Comparison of ENCODE assay signal across 21 cellular contexts in the genomic region with DNA sequence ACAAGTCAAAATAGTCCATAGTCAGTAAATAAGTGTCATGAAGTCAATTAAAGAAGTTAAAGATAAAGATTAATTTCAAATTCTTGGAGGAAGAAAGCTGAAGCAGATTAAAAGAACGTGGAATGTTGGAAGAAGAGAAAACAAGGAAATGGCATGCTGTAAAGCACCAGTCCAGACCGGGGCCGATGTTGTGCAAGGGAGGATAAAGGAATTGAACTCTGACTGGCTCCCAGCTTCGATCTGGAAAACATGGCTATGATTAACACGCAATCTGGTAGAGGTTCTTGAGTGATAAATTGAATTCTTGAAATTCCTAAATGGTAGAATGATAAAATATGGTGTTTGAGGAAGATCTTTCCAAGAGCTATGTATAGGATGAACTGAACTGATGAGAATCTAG.
DNase-seq lines count a peak whose midpoint lies in the region; FAIRE-seq and TF ChIP-seq lines count a peak whose summit lies in the region.
"Had no signal": no experiment of that assay in that cellular context is flagged by ENCODE, and none has a peak within 500 bp of the region (broad histone marks: within the 10 kb centered on the region; RNA-seq: fewer than 3 reads in every experiment).

No MANE protein-coding gene starts in this region.

- no peaks in the 10 kb centered on the region for H3K36me3 Mint-ChIP-seq in astrocyte (ENCODE audit: low read depth, unreplicated experiment)

- no peaks in the 10 kb centered on the region for H3K9me2 ChIP-seq in hepatocyte (replicated peaks; ENCODE audit: insufficient read depth)

- H3K9ac ChIP-seq in astrocyte (ENCODE audit: low read length), result no peak overlapping the region

- H3K79me2 ChIP-seq in astrocyte (ENCODE audit: insufficient read depth, low read length) (peaks cover 16% of the 10 kb centered on the region), hepatocyte (peaks cover 3% of the 10 kb centered on the region)

- H3K27me3 Mint-ChIP-seq in astrocyte (ENCODE audit: low read depth, unreplicated experiment), result no peaks in the 10 kb centered on the region

- no peaks in the 10 kb centered on the region for H3K9me3 ChIP-seq in astrocyte (ENCODE audit: insufficient read depth, low read depth, low read length)
- no peaks in the 10 kb centered on the region for H3K9me3 ChIP-seq in hepatocyte (ENCODE audit: low read depth)
- H3K9me3 ChIP-seq: heart left ventricle, Peyer's patch, thoracic aorta had no signal

- H3K27ac Mint-ChIP-seq in astrocyte (ENCODE audit: unreplicated experiment), result no peak overlapping the region
- H3K27ac Mint-ChIP-seq: activated CD8-positive, alpha-beta T cell treated with anti-CD3 and anti-CD28 coated beads, Interleukin-2, amount 10 ng/mL, durations not matched to agents 7 days and 5 days; activated naive CD8-positive, alpha-beta T cell treated with anti-CD3 and anti-CD28 coated beads, Interleukin-2, amount 50 U/mL, for 24 hours; activated T-cell treated with anti-CD3 and anti-CD28 coated beads, Interleukin-2, amount 50 U/mL, for 72 hours had no signal

- H3K4me3 ChIP-seq in astrocyte (ENCODE audit: insufficient read depth, low read depth, low read length) (no peak overlapping the region), hepatocyte (no peak overlapping the region), skeletal muscle cell (ENCODE audit: low read depth, low read length) (no peak overlapping the region)
- H3K4me3 ChIP-seq: heart left ventricle, Peyer's patch, skin epidermis, thoracic aorta had no signal

- H3K4me1 ChIP-seq in astrocyte (ENCODE audit: insufficient read depth, low read length) (peaks cover 3% of the 10 kb centered on the region), hepatocyte (ENCODE audit: insufficient read depth) (peaks cover 7% of the 10 kb centered on the region)
- H3K4me1 ChIP-seq: Peyer's patch had no signal

- H2AFZ ChIP-seq in astrocyte (ENCODE audit: low read depth, low read length) (no peak overlapping the region), hepatocyte (no peak overlapping the region)

- H3K27me3 ChIP-seq in astrocyte (ENCODE audit: insufficient read depth, low read length) (no peaks in the 10 kb centered on the region), hepatocyte (no peaks in the 10 kb centered on the region)
- H3K27me3 ChIP-seq: heart left ventricle, Peyer's patch had no signal

- no peak for FAIRE-seq in astrocyte (lab: Jason Lieb, UNC)
- FAIRE-seq: endometrium had no signal

- TF ChIP-seq CTCF in astrocyte (IDR thresholded peaks at IDR 0.05; ENCODE audit: insufficient read depth, low read depth, low read length), result no peak
- no peak for TF ChIP-seq CTCF in hepatocyte (IDR thresholded peaks at IDR 0.05; ENCODE audit: poor library complexity)

- H3K27ac ChIP-seq in astrocyte (ENCODE audit: low read depth, low read length) (no peak overlapping the region), hepatocyte (no peak overlapping the region)
- H3K27ac ChIP-seq: Peyer's patch, thoracic aorta had no signal

- H3K36me3 ChIP-seq in astrocyte (ENCODE audit: insufficient read depth, low read length) (no peaks in the 10 kb centered on the region), hepatocyte (replicated peaks; ENCODE audit: insufficient read depth, low read depth) (no peaks in the 10 kb centered on the region)
- H3K36me3 ChIP-seq: heart left ventricle, Peyer's patch, thoracic aorta had no signal

- DNase-seq in GM04503 (ENCODE audit: low read depth) (peak; percentile 68), astrocyte (ENCODE audit: low read depth) (peak; percentile 85), hepatocyte (ENCODE audit: low spot score) (peak; percentile 31), skeletal muscle cell (ENCODE audit: low read depth) (peak; percentile 16), NCI-H1105 treated with DMSO at 0.1 percent for 48 hours (lab: John Stamatoyannopoulos, UW) (no peak), NCI-H524 (lab: John Stamatoyannopoulos, UW) (no peak)
- DNase-seq in activated CD4-positive, alpha-beta T cell treated with anti-CD3 and anti-CD28 coated beads, Interleukin-2, amount 50 U/mL, for 48 hours, result no peak
- DNase-seq: activated CD8-positive, alpha-beta T cell treated with anti-CD3 and anti-CD28 coated beads, Interleukin-2, amount 10 ng/mL, durations not matched to agents 7 days and 5 days; activated naive CD8-positive, alpha-beta T cell treated with anti-CD3 and anti-CD28 coated beads, Interleukin-2, amount 50 U/mL, for 24 hours; activated T-cell treated with anti-CD3 and anti-CD28 coated beads, Interleukin-2, amount 50 U/mL, for 72 hours; DMS79 treated with DMSO at 0.1 percent for 48 hours; heart left ventricle; islet precursor cell; MV-4-11; NCI-H2107; nucleus accumbens; Peyer's patch; SW 1271 had no signal

- H4K20me1 ChIP-seq in astrocyte (ENCODE audit: insufficient read depth, low read length) (peaks cover 24% of the 10 kb centered on the region), hepatocyte (ENCODE audit: insufficient read depth, poor library complexity, severe bottlenecking) (no peaks in the 10 kb centered on the region)

- H3K9me3 Mint-ChIP-seq in astrocyte (ENCODE audit: unreplicated experiment), result no peaks in the 10 kb centered on the region
- H3K9me3 Mint-ChIP-seq: activated naive CD8-positive, alpha-beta T cell treated with anti-CD3 and anti-CD28 coated beads, Interleukin-2, amount 50 U/mL, for 24 hours; activated T-cell treated with anti-CD3 and anti-CD28 coated beads, Interleukin-2, amount 50 U/mL, for 72 hours had no signal

- peaks cover 13% of the 10 kb centered on the region for H3K4me1 Mint-ChIP-seq in astrocyte (ENCODE audit: low read depth, unreplicated experiment)
- H3K4me1 Mint-ChIP-seq: activated naive CD8-positive, alpha-beta T cell treated with anti-CD3 and anti-CD28 coated beads, Interleukin-2, amount 50 U/mL, for 24 hours had no signal

- H3K4me2 ChIP-seq in astrocyte (ENCODE audit: low read length), result no peak overlapping the region
- H3K4me2 ChIP-seq in hepatocyte, result no peak overlapping the region

- H3K4me3 Mint-ChIP-seq in astrocyte (ENCODE audit: unreplicated experiment), result no peak overlapping the region
- H3K4me3 Mint-ChIP-seq: activated CD8-positive, alpha-beta T cell treated with anti-CD3 and anti-CD28 coated beads, Interleukin-2, amount 10 ng/mL, durations not matched to agents 7 days and 5 days; activated naive CD8-positive, alpha-beta T cell treated with anti-CD3 and anti-CD28 coated beads, Interleukin-2, amount 50 U/mL, for 24 hours; activated T-cell treated with anti-CD3 and anti-CD28 coated beads, Interleukin-2, amount 50 U/mL, for 72 hours had no signal

- 49% methylated on average over 5 of the region's 5 CpGs for WGBS in hepatocyte (ENCODE audit: low lambda C conversion rate, missing lambda C conversion rate)

Comparison
In these comparisons a context has a peak if more than half of its experiments do, and no peak if none do; other contexts are left out.
1. DNase-seq: peak in GM04503 (single experiment), astrocyte (single experiment), hepatocyte (single experiment) and skeletal muscle cell (single experiment); none in NCI-H1105 treated with DMSO at 0.1 percent for 48 hours (single experiment), NCI-H524 (0 of 2) and activated CD4-positive, alpha-beta T cell treated with anti-CD3 and anti-CD28 coated beads, Interleukin-2, amount 50 U/mL, for 48 hours (0 of 2).